Comparison of ENCODE assay signal across 18 cellular contexts in genomic region chr5:173012882-173013281, GRCh38. TPM values are rescaled to one million over a fixed set of nuclear protein-coding genes. Genes with fewer than 3 reads are reported as not detected.
A peak's percentile ranks its signal among the peaks of the same experiment; 100 is the strongest.
DNase-seq lines count a peak whose midpoint lies in the region; ATAC-seq lines count a peak whose summit lies in the region.
"Had no signal": no experiment of that assay in that cellular context is flagged by ENCODE, and none has a peak within 500 bp of the region (broad histone marks: within the 10 kb centered on the region; RNA-seq: fewer than 3 reads in every experiment).

No MANE protein-coding gene starts in this region.

- DNase-seq in SKM-1 treated with dmso at 0.1 percent for 144 hours (lab: John Stamatoyannopoulos, UW; ENCODE audit: unreplicated experiment): peak; percentile 27
- DNase-seq in SKM-1 (lab: John Stamatoyannopoulos, UW; ENCODE audit: unreplicated experiment): no peak
- DNase-seq in T-helper 17 cell: no peak
- DNase-seq in iris pigment epithelial cell (ENCODE audit: low read depth): peak; percentile 44
- no peak for DNase-seq in dermis blood vessel endothelial cell
- DNase-seq in stimulated activated CD4-positive, alpha-beta T cell treated with anti-CD3 and anti-CD28 coated beads, Interleukin-12 subunit alpha, Interleukin-12 subunit beta, amount 100 ng/mL, for 4 hours: no peak
- DNase-seq: amniotic stem cell; caudate nucleus; CD8-positive, alpha-beta memory T cell; DMS79; effector memory CD4-positive, alpha-beta T cell; mesendoderm; natural killer cell; NCI-H187 treated with DMSO at 0.1 percent for 48 hours; NCI-H446 had no signal

- no peak for ATAC-seq in T-helper 17 cell
- no peak for ATAC-seq in stimulated activated memory B cell treated with anti-CD40 and anti-IgM and Interleukin-4, amounts not matched to agents 10 μg/mL and 1 μg/mL and 100 μg/mL, for 72 hours
- no peak for ATAC-seq in GM18858 (IDR thresholded peaks at IDR 0.05; ENCODE audit: unreplicated experiment)
- ATAC-seq: natural killer cell had no signal

- peak overlapping the region; percentile 16 for H3K27ac Mint-ChIP-seq in T-helper 17 cell
- H3K27ac Mint-ChIP-seq in stimulated activated memory B cell treated with anti-CD40 and anti-IgM and Interleukin-4, amounts not matched to agents 10 μg/mL and 1 μg/mL and 100 μg/mL, for 72 hours: peak overlapping the region; percentile 67
- H3K27ac Mint-ChIP-seq: activated T-helper 2 cell treated with anti-CD3 and anti-CD28 coated beads, Interferon-gamma antibody, Interleukin-2, Interleukin-4, amounts not matched to agents 10 μg/mL and 5 μg/mL and 100 μg/mL, durations not matched to agents 14 hours and 24 hours and 36 hours; natural killer cell had no signal

- no peak overlapping the region for H3K4me3 Mint-ChIP-seq in T-helper 17 cell
- no peak overlapping the region for H3K4me3 Mint-ChIP-seq in stimulated activated memory B cell treated with anti-CD40 and anti-IgM and Interleukin-4, amounts not matched to agents 10 μg/mL and 1 μg/mL and 100 μg/mL, for 72 hours
- H3K4me3 Mint-ChIP-seq: CD8-positive, alpha-beta memory T cell; natural killer cell had no signal

- H3K9me3 ChIP-seq in T-helper 17 cell (ENCODE audit: control insufficient read depth, low read length, poor library complexity, severe bottlenecking): no peaks in the 10 kb centered on the region

- H3K27me3 Mint-ChIP-seq in T-helper 17 cell: no peaks in the 10 kb centered on the region
- no peaks in the 10 kb centered on the region for H3K27me3 Mint-ChIP-seq in stimulated activated memory B cell treated with anti-CD40 and anti-IgM and Interleukin-4, amounts not matched to agents 10 μg/mL and 1 μg/mL and 100 μg/mL, for 72 hours
- H3K27me3 Mint-ChIP-seq: CD8-positive, alpha-beta memory T cell had no signal

- H3K36me3 Mint-ChIP-seq in T-helper 17 cell (ENCODE audit: low read depth): no peaks in the 10 kb centered on the region
- peaks cover 25% of the 10 kb centered on the region for H3K36me3 Mint-ChIP-seq in stimulated activated memory B cell treated with anti-CD40 and anti-IgM and Interleukin-4, amounts not matched to agents 10 μg/mL and 1 μg/mL and 100 μg/mL, for 72 hours
- H3K36me3 Mint-ChIP-seq: natural killer cell had no signal

- H3K4me1 Mint-ChIP-seq in T-helper 17 cell: peaks cover 41% of the 10 kb centered on the region
- H3K4me1 Mint-ChIP-seq in stimulated activated memory B cell treated with anti-CD40 and anti-IgM and Interleukin-4, amounts not matched to agents 10 μg/mL and 1 μg/mL and 100 μg/mL, for 72 hours: peaks cover 70% of the 10 kb centered on the region

- H3K9me3 Mint-ChIP-seq in stimulated activated memory B cell treated with anti-CD40 and anti-IgM and Interleukin-4, amounts not matched to agents 10 μg/mL and 1 μg/mL and 100 μg/mL, for 72 hours: no peaks in the 10 kb centered on the region
- H3K9me3 Mint-ChIP-seq: activated T-helper 2 cell treated with anti-CD3 and anti-CD28 coated beads, Interferon-gamma antibody, Interleukin-2, Interleukin-4, amounts not matched to agents 10 μg/mL and 5 μg/mL and 100 μg/mL, durations not matched to agents 14 hours and 24 hours and 36 hours; CD8-positive, alpha-beta memory T cell; natural killer cell had no signal

RNA-seq across cellular contexts. Expression of gene ATP6V0E1, which starts 29.3 kb away (rescaled TPM):
- total RNA-seq in T-helper 17 cell (100 to 1,000 TPM; 102 to 104 TPM), dermis blood vessel endothelial cell (213 and 253 TPM in 2 replicates)

RNA-seq across cellular contexts. Expression of gene CREBRF, which starts 43.3 kb away (rescaled TPM):
- total RNA-seq in T-helper 17 cell (100 to 1,000 TPM in 1 of 2 donors, 10 to 100 TPM in 1; 93.8 to 110 TPM), dermis blood vessel endothelial cell (25.5 and 31.7 TPM in 2 replicates)

RNA-seq across cellular contexts. Expression of gene RPL26L1, which starts 53.7 kb away (rescaled TPM):
- 10 to 100 TPM; 13.9 to 17.7 TPM for total RNA-seq in T-helper 17 cell
- total RNA-seq in dermis blood vessel endothelial cell: 28.4 and 31.4 TPM in 2 replicates

Comparison
In these comparisons a context has a peak if more than half of its experiments do, and no peak if none do; other contexts are left out.
1. DNase-seq: peak in SKM-1 treated with dmso at 0.1 percent for 144 hours (single experiment) and iris pigment epithelial cell (single experiment); none in SKM-1 (single experiment), T-helper 17 cell (0 of 3), dermis blood vessel endothelial cell (single experiment) and stimulated activated CD4-positive, alpha-beta T cell treated with anti-CD3 and anti-CD28 coated beads, Interleukin-12 subunit alpha, Interleukin-12 subunit beta, amount 100 ng/mL, for 4 hours (single experiment).